Comparison of ENCODE assay signal across 35 cellular contexts in the genomic region with DNA sequence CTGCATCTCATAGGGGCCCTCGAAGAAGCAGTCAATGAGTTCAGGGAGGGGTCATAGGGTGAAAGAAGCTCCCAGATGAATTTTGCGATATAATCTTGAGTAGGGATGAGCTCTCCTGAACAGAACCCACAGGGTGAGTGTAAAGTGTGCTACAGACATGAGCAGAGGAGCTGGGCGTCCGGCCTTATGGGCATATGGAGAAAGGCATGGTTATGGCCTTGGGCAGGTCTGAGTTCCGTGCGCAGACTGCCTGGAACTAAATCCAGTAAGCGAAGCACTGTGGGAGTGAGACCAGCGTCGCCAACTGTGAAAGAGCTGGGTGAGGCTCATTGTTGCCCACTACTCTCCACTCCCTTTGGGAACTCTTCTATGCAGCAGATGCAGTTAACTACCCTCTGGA.
"Had no signal": no experiment of that assay in that cellular context is flagged by ENCODE, and none has a peak within 500 bp of the region (broad histone marks: within the 10 kb centered on the region; RNA-seq: fewer than 3 reads in every experiment).

No MANE protein-coding gene starts in this region.

- H3K27ac Mint-ChIP-seq: activated CD4-positive, alpha-beta memory T cell treated with anti-CD3 and anti-CD28 coated beads, Interleukin-2, amount 10 ng/mL, durations not matched to agents 7 days and 5 days; activated CD4-positive, alpha-beta T cell treated with anti-CD3 and anti-CD28 coated beads for 36 hours; activated CD4-positive, alpha-beta T cell treated with anti-CD3 and anti-CD28 coated beads, Interleukin-2, amount 10 ng/mL, durations not matched to agents 7 days and 5 days; activated CD8-positive, alpha-beta memory T cell treated with anti-CD3 and anti-CD28 coated beads, Interleukin-2, amount 10 ng/mL, durations not matched to agents 7 days and 5 days; activated CD8-positive, alpha-beta T cell treated with anti-CD3 and anti-CD28 coated beads, Interleukin-2, amount 10 ng/mL, durations not matched to agents 7 days and 5 days; activated naive CD4-positive, alpha-beta T cell treated with anti-CD3 and anti-CD28 coated beads, Interleukin-2, amount 10 ng/mL, durations not matched to agents 7 days and 5 days; activated naive CD8-positive, alpha-beta T cell treated with anti-CD3 and anti-CD28 coated beads for 36 hours; activated T-cell treated with anti-CD3 and anti-CD28 coated beads, Interleukin-2, amount 50 U/mL, for 24 hours; activated T-helper 2 cell treated with anti-CD3 and anti-CD28 coated beads, Interferon-gamma antibody, Interleukin-2, Interleukin-4, amounts not matched to agents 10 μg/mL and 5 μg/mL and 100 μg/mL, durations not matched to agents 14 hours and 24 hours and 36 hours; T-helper 1 cell treated with Interleukin-12 subunit alpha and Interleukin-12 subunit beta and Interleukin-4 antibody, amounts not matched to agents 30 μg/mL and 1 μg/mL, for 36 hours; T-helper 2 cell treated with Interferon-gamma antibody and Interleukin-4, amounts not matched to agents 5 μg/mL and 100 μg/mL, for 36 hours had no signal

- H3K27me3 ChIP-seq: adrenal gland, body of pancreas, brain microvascular endothelial cell, breast epithelium had no signal

- H3K4me3 Mint-ChIP-seq: activated CD4-positive, alpha-beta memory T cell treated with anti-CD3 and anti-CD28 coated beads, Interleukin-2, amount 10 ng/mL, durations not matched to agents 7 days and 5 days; activated CD4-positive, alpha-beta T cell treated with anti-CD3 and anti-CD28 coated beads for 36 hours; activated CD4-positive, alpha-beta T cell treated with anti-CD3 and anti-CD28 coated beads, Interleukin-2, amount 10 ng/mL, durations not matched to agents 7 days and 5 days; activated CD8-positive, alpha-beta memory T cell treated with anti-CD3 and anti-CD28 coated beads, Interleukin-2, amount 10 ng/mL, durations not matched to agents 7 days and 5 days; activated CD8-positive, alpha-beta T cell treated with anti-CD3 and anti-CD28 coated beads, Interleukin-2, amount 10 ng/mL, durations not matched to agents 7 days and 5 days; activated naive CD4-positive, alpha-beta T cell treated with anti-CD3 and anti-CD28 coated beads, Interleukin-2, amount 10 ng/mL, durations not matched to agents 7 days and 5 days; activated naive CD4-positive, alpha-beta T cell treated with anti-CD3 and anti-CD28 coated beads, Interleukin-2, amount 50 U/mL, for 24 hours; activated naive CD8-positive, alpha-beta T cell treated with anti-CD3 and anti-CD28 coated beads for 36 hours; activated T-cell treated with anti-CD3 and anti-CD28 coated beads, Interleukin-2, amount 50 U/mL, for 24 hours; T-helper 1 cell treated with Interleukin-12 subunit alpha and Interleukin-12 subunit beta and Interleukin-4 antibody, amounts not matched to agents 30 μg/mL and 1 μg/mL, for 36 hours; T-helper 2 cell treated with Interferon-gamma antibody and Interleukin-4, amounts not matched to agents 5 μg/mL and 100 μg/mL, for 36 hours; WTC11 had no signal

- H3K27ac ChIP-seq: adrenal gland, body of pancreas, brain microvascular endothelial cell, breast epithelium, WERI-Rb-1 had no signal

- DNase-seq: activated CD4-positive, alpha-beta memory T cell treated with anti-CD3 and anti-CD28 coated beads, Interleukin-2, amount 10 ng/mL, durations not matched to agents 7 days and 5 days; activated CD4-positive, alpha-beta T cell treated with anti-CD3 and anti-CD28 coated beads for 1 hour; activated CD4-positive, alpha-beta T cell treated with anti-CD3 and anti-CD28 coated beads for 36 hours; activated CD4-positive, alpha-beta T cell treated with anti-CD3 and anti-CD28 coated beads for 48 hours; activated CD4-positive, alpha-beta T cell treated with anti-CD3 and anti-CD28 coated beads, Interleukin-2, amount 10 ng/mL, durations not matched to agents 7 days and 5 days; activated CD4-positive, alpha-beta T cell treated with anti-CD3 and anti-CD28 coated beads, Interleukin-2, amount 50 U/mL, for 48 hours; activated CD4-positive, CD25-positive, alpha-beta regulatory T cell; activated CD8-positive, alpha-beta memory T cell treated with anti-CD3 and anti-CD28 coated beads for 24 hours; activated CD8-positive, alpha-beta memory T cell treated with anti-CD3 and anti-CD28 coated beads, Interleukin-2, amount 10 ng/mL, durations not matched to agents 7 days and 5 days; activated CD8-positive, alpha-beta memory T cell treated with anti-CD3 and anti-CD28 coated beads, Interleukin-2, amount 50 U/mL, for 48 hours; activated CD8-positive, alpha-beta T cell treated with anti-CD3 and anti-CD28 coated beads, Interleukin-2, amount 10 ng/mL, durations not matched to agents 7 days and 5 days; activated effector memory CD4-positive, alpha-beta T cell treated with Interleukin-2 at 50 U/mL for 16 hours; activated gamma-delta T cell; activated naive CD4-positive, alpha-beta T cell treated with anti-CD3 and anti-CD28 coated beads, Interleukin-2, amount 10 ng/mL, durations not matched to agents 7 days and 5 days; activated naive CD4-positive, alpha-beta T cell treated with Interleukin-2 at 50 U/mL for 16 hours; activated naive CD8-positive, alpha-beta T cell treated with anti-CD3 and anti-CD28 coated beads for 36 hours; activated T-cell treated with anti-CD3 and anti-CD28 coated beads, Interleukin-2, amount 50 U/mL, for 24 hours; activated T-cell treated with anti-CD3 and anti-CD28 coated beads, Interleukin-2, amount 50 U/mL, for 48 hours; adrenal gland; amniotic stem cell; aorta; body of pancreas; brain microvascular endothelial cell; central memory CD4-positive, alpha-beta T cell; T-helper 1 cell; T-helper 2 cell; T-helper 9 cell; WERI-Rb-1 had no signal

- H3K4me1 ChIP-seq: adrenal gland, body of pancreas, breast epithelium had no signal

- H3K27me3 Mint-ChIP-seq: activated CD4-positive, alpha-beta memory T cell treated with anti-CD3 and anti-CD28 coated beads, Interleukin-2, amount 10 ng/mL, durations not matched to agents 7 days and 5 days; activated CD4-positive, alpha-beta T cell treated with anti-CD3 and anti-CD28 coated beads for 36 hours; activated CD4-positive, alpha-beta T cell treated with anti-CD3 and anti-CD28 coated beads, Interleukin-2, amount 10 ng/mL, durations not matched to agents 7 days and 5 days; activated CD8-positive, alpha-beta memory T cell treated with anti-CD3 and anti-CD28 coated beads, Interleukin-2, amount 10 ng/mL, durations not matched to agents 7 days and 5 days; activated naive CD4-positive, alpha-beta T cell treated with anti-CD3 and anti-CD28 coated beads, Interleukin-2, amount 10 ng/mL, durations not matched to agents 7 days and 5 days; activated naive CD4-positive, alpha-beta T cell treated with anti-CD3 and anti-CD28 coated beads, Interleukin-2, amount 50 U/mL, for 24 hours; activated naive CD8-positive, alpha-beta T cell treated with anti-CD3 and anti-CD28 coated beads for 36 hours; activated T-cell treated with anti-CD3 and anti-CD28 coated beads, Interleukin-2, amount 50 U/mL, for 24 hours had no signal

- ATAC-seq: activated CD4-positive, alpha-beta T cell treated with anti-CD3 and anti-CD28 coated beads for 36 hours; activated CD4-positive, CD25-positive, alpha-beta regulatory T cell treated with anti-CD3 and anti-CD28 coated beads, Interleukin-2, amount 50 U/mL, for 24 hours; activated CD8-positive, alpha-beta memory T cell treated with anti-CD3 and anti-CD28 coated beads, Interleukin-2, amount 10 ng/mL, durations not matched to agents 7 days and 5 days; activated CD8-positive, alpha-beta T cell treated with anti-CD3 and anti-CD28 coated beads, Interleukin-2, amount 10 ng/mL, durations not matched to agents 7 days and 5 days; body of pancreas; WTC11 had no signal

- H3K9me3 ChIP-seq: adrenal gland, body of pancreas had no signal
